ENCODE assay signal across 25 cellular contexts in the genomic region with DNA sequence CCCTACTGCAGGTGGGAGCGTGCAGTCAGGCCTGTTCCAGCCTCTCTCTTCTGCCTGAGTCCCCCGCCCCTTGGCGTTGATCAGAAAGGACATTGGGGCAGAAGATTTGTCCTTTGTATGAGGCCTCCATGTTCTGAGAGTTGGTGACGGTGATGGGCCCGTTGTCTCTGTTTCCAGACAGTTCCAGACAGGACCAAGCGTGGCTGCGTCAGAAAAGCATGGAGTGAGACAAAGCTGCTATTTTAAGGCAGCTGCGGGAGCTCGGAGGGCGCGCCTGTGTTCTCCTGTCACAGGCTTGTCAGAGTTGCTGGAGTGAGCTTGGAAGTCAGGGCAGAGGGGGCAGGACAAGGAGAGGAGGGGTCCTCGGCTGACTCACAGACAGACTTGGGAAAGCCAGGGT. TPM values are rescaled to one million over a fixed set of nuclear protein-coding genes. Genes with fewer than 3 reads are reported as not detected.
DNase-seq lines count a peak whose midpoint lies in the region; ATAC-seq and TF ChIP-seq lines count a peak whose summit lies in the region.
"Had no signal": no experiment of that assay in that cellular context is flagged by ENCODE, and none has a peak within 500 bp of the region (broad histone marks: within the 10 kb centered on the region; RNA-seq: fewer than 3 reads in every experiment).

No MANE protein-coding gene starts in this region.

- TF ChIP-seq CTCF in cardiac muscle cell (IDR thresholded peaks at IDR 0.05; ENCODE audit: low read depth, low read length) (no peak), right atrium auricular region (IDR thresholded peaks at IDR 0.05) (no peak), upper lobe of right lung (IDR thresholded peaks at IDR 0.05) (no peak), mammary epithelial cell (conservative IDR thresholded peaks at IDR 0.05 in 1 of 2, IDR thresholded peaks at IDR 0.05 in 1 of 2; ENCODE audit: extremely low read depth in 1 of 2, insufficient read depth in 1 of 2, low read depth in 1 of 2, low read length in 2 of 2) (no peak)

- H3K9ac ChIP-seq in neuronal stem cell (ENCODE audit: low read depth, low read length, poor library complexity) (no peak overlapping the region), mammary epithelial cell (ENCODE audit: insufficient read depth, low read length) (no peak overlapping the region)
- H3K9ac ChIP-seq: GM23248, SK-N-SH had no signal

- H3K27me3 ChIP-seq in cardiac muscle cell (no peaks in the 10 kb centered on the region), right atrium auricular region (no peaks in the 10 kb centered on the region), right cardiac atrium (ENCODE audit: control insufficient read depth, insufficient read depth) (no peaks in the 10 kb centered on the region), neuronal stem cell (ENCODE audit: control insufficient read depth in 3 of 3, insufficient read depth in 3 of 3, low read depth in 1 of 3, low read length in 3 of 3) (peaks cover 0 to 9% (median 0%) of the 10 kb centered on the region in 3 experiments), upper lobe of right lung (no peaks in the 10 kb centered on the region), mammary epithelial cell (ENCODE audit: insufficient read depth, low read length) (no peaks in the 10 kb centered on the region)
- H3K27me3 ChIP-seq: BE2C had no signal

- no peaks in the 10 kb centered on the region for H3K79me2 ChIP-seq in mammary epithelial cell (ENCODE audit: insufficient read depth, low read length)

- WGBS in right cardiac atrium = 71% methylated on average over 12 of the region's 12 CpGs
- no CpG with 5 or more reads among the region's 12 CpGs for WGBS in neuronal stem cell (ENCODE audit: extremely low coverage in 2 of 2, insufficient read length in 2 of 2, insufficient replicate concordance in 1 of 2), 2 donors
- 97% methylated on average over 11 of the region's 12 CpGs for WGBS in mammary epithelial cell (ENCODE audit: low coverage, missing lambda C conversion rate)

- no peak overlapping the region for H3K4me2 ChIP-seq in neuronal stem cell (ENCODE audit: insufficient read depth, low read length, poor library complexity, severe bottlenecking)
- no peak overlapping the region for H3K4me2 ChIP-seq in mammary epithelial cell (ENCODE audit: insufficient read depth, low read depth, low read length)
- H3K4me2 ChIP-seq: SK-N-SH had no signal

- no peak for DNase-seq in cardiac muscle cell (ENCODE audit: low read depth in 1 of 2, low spot score in 1 of 2)
- DNase-seq in right atrium auricular region (ENCODE audit: low spot score) = no peak
- DNase-seq in right cardiac atrium = no peak
- no peak for DNase-seq in neuronal stem cell (ENCODE audit: low spot score)
- DNase-seq in upper lobe of right lung = peak; percentile 47
- no peak for DNase-seq in mammary epithelial cell
- DNase-seq: 8988T, ACHN, BE2C, Calu3, DMS79 treated with DMSO at 0.1 percent for 48 hours, GF-D8, GM23248, H9, HFFc6, KBM-7, MV-4-11, NCI-H1105 treated with DMSO at 0.1 percent for 48 hours, NCI-H2029, NCI-H446 treated with DMSO at 0.1 percent for 48 hours, NCI-H526, RPMI8226, SK-N-SH had no signal

- H3K4ac ChIP-seq in neuronal stem cell (ENCODE audit: low read length) = no peak overlapping the region

- in situ Hi-C loops in mammary epithelial cell (cut with MboI; ENCODE audit: low sequenced_read_pairs in 2 of 2) = no loop called here

- peak overlapping the region; percentile 10 for H2BK5ac ChIP-seq in neuronal stem cell (ENCODE audit: low read length)

- dilution Hi-C loops in mammary epithelial cell (cut with HindIII; ENCODE audit: low sequenced_read_pairs) = no loop called here

- H2BK120ac ChIP-seq in neuronal stem cell (ENCODE audit: low read depth, low read length) = no peak overlapping the region

- H3K79me1 ChIP-seq in neuronal stem cell (ENCODE audit: low read depth, low read length) = no peaks in the 10 kb centered on the region

- no TSS peak for BruUV-seq in mammary epithelial cell (replicated peaks; lab: Mats Ljungman, UMichigan)

- H3K27ac ChIP-seq in cardiac muscle cell (peak overlapping the region; percentile 37), right atrium auricular region (no peak overlapping the region), right cardiac atrium (ENCODE audit: low read length) (no peak overlapping the region), neuronal stem cell (replicated peaks; ENCODE audit: low read length) (no peak overlapping the region), upper lobe of right lung (no peak overlapping the region), mammary epithelial cell (ENCODE audit: insufficient read depth, low read depth, low read length) (no peak overlapping the region)
- H3K27ac ChIP-seq: GM23248 had no signal

- H3K4me1 ChIP-seq in cardiac muscle cell (ENCODE audit: low read depth) (peaks cover 4% of the 10 kb centered on the region), right atrium auricular region (no peaks in the 10 kb centered on the region), right cardiac atrium (ENCODE audit: control insufficient read depth, insufficient read depth, low read length) (no peaks in the 10 kb centered on the region), neuronal stem cell (ENCODE audit: control insufficient read depth in 2 of 2, insufficient read depth in 1 of 2, low read depth in 1 of 2, low read length in 2 of 2) (peaks cover 2 to 5% of the 10 kb centered on the region in 2 donors), upper lobe of right lung (no peaks in the 10 kb centered on the region), mammary epithelial cell (ENCODE audit: insufficient read depth, low read length) (peaks cover 3% of the 10 kb centered on the region)
- H3K4me1 ChIP-seq: BE2C had no signal

- CTCF ChIA-PET in mammary epithelial cell (lab: Charles Lee; ENCODE audit: low non-redundant PET) = no interaction called here

- H3K9me3 ChIP-seq in cardiac muscle cell (ENCODE audit: low read depth) (no peaks in the 10 kb centered on the region), right atrium auricular region (no peaks in the 10 kb centered on the region), right cardiac atrium (ENCODE audit: control insufficient read depth, low read length) (no peaks in the 10 kb centered on the region), neuronal stem cell (replicated peaks in 1 of 2; ENCODE audit: control insufficient read depth in 2 of 2, insufficient read depth in 1 of 2, low read depth in 1 of 2, low read length in 2 of 2) (peaks cover 0 to 3% of the 10 kb centered on the region in 2 donors), upper lobe of right lung (no peaks in the 10 kb centered on the region), mammary epithelial cell (replicated peaks; ENCODE audit: insufficient read depth, low read length) (no peaks in the 10 kb centered on the region)
- H3K9me3 ChIP-seq: BE2C, SK-N-SH had no signal

- intact Hi-C loops in right cardiac atrium (cut with DNase I) = loop anchor here in 1 of 4 donors (10.0 kb wide), 1 partner anchor 438 kb away; no protein-coding TSS in a partner anchor
- intact Hi-C loops in upper lobe of right lung (cut with DNase I) = no loop called here
- intact Hi-C loops in mammary epithelial cell (cut with micrococcal nuclease) = no loop called here

- no peak overlapping the region for H3K23ac ChIP-seq in neuronal stem cell (ENCODE audit: low read depth, low read length, poor library complexity)

- peak overlapping the region; percentile 72 for H2AFZ ChIP-seq in neuronal stem cell (ENCODE audit: low read length)
- H2AFZ ChIP-seq in mammary epithelial cell (ENCODE audit: low read depth, low read length) = no peak overlapping the region
- H2AFZ ChIP-seq: GM23248 had no signal

- peak overlapping the region; percentile 22 for H2BK15ac ChIP-seq in neuronal stem cell (ENCODE audit: low read length)

- H3K36me3 ChIP-seq in cardiac muscle cell (no peaks in the 10 kb centered on the region), right atrium auricular region (no peaks in the 10 kb centered on the region), neuronal stem cell (replicated peaks in 1 of 2; ENCODE audit: control insufficient read depth in 2 of 2, insufficient read depth in 2 of 2, low read length in 2 of 2) (peaks cover 0 to 3% of the 10 kb centered on the region in 2 donors), upper lobe of right lung (no peaks in the 10 kb centered on the region), mammary epithelial cell (ENCODE audit: insufficient read depth, low read length) (no peaks in the 10 kb centered on the region)
- H3K36me3 ChIP-seq: BE2C had no signal

- H3K18ac ChIP-seq in neuronal stem cell (ENCODE audit: low read length) = peak overlapping the region; percentile 32

- no peak overlapping the region for H4K8ac ChIP-seq in neuronal stem cell (ENCODE audit: low read depth, low read length)

- H4K20me1 ChIP-seq in mammary epithelial cell (ENCODE audit: insufficient read depth, low read length) = no peaks in the 10 kb centered on the region

- peak overlapping the region; percentile 0 for H2AK5ac ChIP-seq in neuronal stem cell (ENCODE audit: low read depth, low read length)

- no peak overlapping the region for H3K4me3 ChIP-seq in cardiac muscle cell
- no peak overlapping the region for H3K4me3 ChIP-seq in right atrium auricular region
- no peak overlapping the region for H3K4me3 ChIP-seq in right cardiac atrium (ENCODE audit: low read length)
- no peak overlapping the region for H3K4me3 ChIP-seq in neuronal stem cell (ENCODE audit: low read length in 2 of 2)
- no peak overlapping the region for H3K4me3 ChIP-seq in upper lobe of right lung
- H3K4me3 ChIP-seq in mammary epithelial cell (replicated peaks in 1 of 3; ENCODE audit: insufficient read depth in 1 of 3, low read depth in 2 of 3, low read length in 3 of 3) = no peak overlapping the region
- H3K4me3 ChIP-seq: GM23248 had no signal

- H3K14ac ChIP-seq in neuronal stem cell (ENCODE audit: low read length) = no peak overlapping the region

- ATAC-seq in right cardiac atrium (peak; percentile 15 to 29), upper lobe of right lung (no peak), GM21723 (IDR thresholded peaks at IDR 0.05; ENCODE audit: unreplicated experiment) (no peak), GM18517 (IDR thresholded peaks at IDR 0.05; ENCODE audit: unreplicated experiment) (no peak)

- no peak overlapping the region for H2BK12ac ChIP-seq in neuronal stem cell (ENCODE audit: low read length)

- no peak overlapping the region for H4K91ac ChIP-seq in neuronal stem cell (ENCODE audit: low read depth, low read length, poor library complexity)

RNA-seq across cellular contexts. Expression of gene SH3PXD2B, which starts 32.1 kb away (rescaled TPM):
- total RNA-seq in cardiac muscle cell = 19.7 and 27.6 TPM in 2 replicates
- 13.9 and 20.3 TPM in 2 replicates for polyA plus RNA-seq in cardiac muscle cell
- 10 to 100 TPM in 1 of 2 donors, 1 to 10 TPM in 1; 7.2 to 13.9 TPM for total RNA-seq in right atrium auricular region
- 10 to 100 TPM in 1 of 4 donors, 1 to 10 TPM in 3; 5.1 to 18.0 (median 9.1) TPM for total RNA-seq in right cardiac atrium
- 2.2 TPM for polyA plus RNA-seq in right cardiac atrium
- 24.7 TPM for polyA plus RNA-seq in neuronal stem cell (2013, experiment 1 of 2)
- 25.6 TPM for polyA plus RNA-seq in neuronal stem cell (2013, experiment 2 of 2)
- 46.2 TPM for total RNA-seq in upper lobe of right lung
- 10 to 100 TPM; 19.2 to 25.1 TPM for total RNA-seq in mammary epithelial cell
- polyA plus RNA-seq in mammary epithelial cell = 14.1 TPM
- polyA minus RNA-seq in mammary epithelial cell = 33.7 TPM

Comparison
In these comparisons a context has a peak if more than half of its experiments do, and no peak if none do; other contexts are left out.
1. ATAC-seq: peak in right cardiac atrium (2 of 2); none in upper lobe of right lung (single experiment), GM21723 (single experiment) and GM18517 (single experiment).